ENCODE assay signal across 22 cellular contexts in the genomic region with DNA sequence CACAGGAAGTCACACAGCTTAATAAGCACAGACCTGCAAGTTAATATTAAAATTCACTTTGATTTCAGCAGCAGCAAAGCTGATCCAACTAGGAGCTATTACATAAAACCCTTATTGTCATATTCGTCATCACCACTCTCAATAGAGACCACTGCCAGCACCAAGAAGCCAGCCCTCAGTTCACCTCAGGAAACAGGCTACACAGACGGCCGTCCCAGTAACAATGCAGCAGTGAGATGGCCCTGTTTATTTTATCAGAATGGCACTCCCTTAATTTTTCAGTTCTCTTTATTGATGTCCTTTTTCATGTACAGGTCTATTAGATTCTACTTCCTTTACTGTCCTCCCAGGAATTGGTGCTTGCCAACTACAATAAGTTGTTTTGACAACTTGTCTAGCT.
DNase-seq lines count a peak whose midpoint lies in the region; ATAC-seq and TF ChIP-seq lines count a peak whose summit lies in the region.
"Had no signal": no experiment of that assay in that cellular context is flagged by ENCODE, and none has a peak within 500 bp of the region (broad histone marks: within the 10 kb centered on the region; RNA-seq: fewer than 3 reads in every experiment).

No MANE protein-coding gene starts in this region.

- TF ChIP-seq POLR2A in heart left ventricle (IDR thresholded peaks at IDR 0.05), result no peak

- no peak overlapping the region for H3K4me2 ChIP-seq in hepatocyte
- H3K4me2 ChIP-seq: KMS-11 had no signal

- no peaks in the 10 kb centered on the region for H3K27me3 Mint-ChIP-seq in natural killer cell (ENCODE audit: low read depth in 2 of 2)
- H3K27me3 Mint-ChIP-seq: B cell; central memory CD8-positive, alpha-beta T cell; memory B cell; natural killer cell treated with Interleukin-12 subunit alpha and Interleukin-12 subunit beta and Interleukin-15 and Interleukin-18, amount 100 ng/mL, for 72 hours; T-cell had no signal

- TF ChIP-seq CTCF in heart left ventricle (IDR thresholded peaks at IDR 0.05), result no peak
- no peak for TF ChIP-seq CTCF in hepatocyte (IDR thresholded peaks at IDR 0.05; ENCODE audit: poor library complexity)
- TF ChIP-seq CTCF in natural killer cell (IDR thresholded peaks at IDR 0.05), result no peak

- H3K4me1 ChIP-seq in heart left ventricle (peaks cover 3 to 52% (median 31%) of the 10 kb centered on the region in 12 donors), hepatocyte (ENCODE audit: insufficient read depth) (no peaks in the 10 kb centered on the region)

- intact Hi-C loops in heart left ventricle (cut with DNase I), result no loop called here
- intact Hi-C loops in natural killer cell (cut with micrococcal nuclease), result no loop called here

- no peaks in the 10 kb centered on the region for H3K36me3 ChIP-seq in heart left ventricle
- H3K36me3 ChIP-seq in hepatocyte (replicated peaks; ENCODE audit: insufficient read depth, low read depth), result no peaks in the 10 kb centered on the region
- H3K36me3 ChIP-seq: adrenal gland, thyroid gland had no signal

- no peaks in the 10 kb centered on the region for H3K79me2 ChIP-seq in hepatocyte

- no peaks in the 10 kb centered on the region for H3K27me3 ChIP-seq in heart left ventricle
- H3K27me3 ChIP-seq in hepatocyte, result no peaks in the 10 kb centered on the region
- H3K27me3 ChIP-seq: adrenal gland, thyroid gland had no signal

- 8 to 12% (median 10%) methylated on average over 3 of the region's 3 CpGs for WGBS in heart left ventricle, 4 donors
- WGBS in hepatocyte (ENCODE audit: low lambda C conversion rate, missing lambda C conversion rate), result 68% methylated on average over 3 of the region's 3 CpGs

- peak; percentile 50 to 81 (median 78) for ATAC-seq in heart left ventricle
- no peak for ATAC-seq in natural killer cell
- ATAC-seq: natural killer cell treated with Interleukin-12 subunit alpha and Interleukin-12 subunit beta and Interleukin-15 and Interleukin-18, amount 100 ng/mL, for 72 hours; T-cell had no signal

- DNase-seq in dermis blood vessel endothelial cell, result peak; percentile 64
- DNase-seq in heart left ventricle, result peak in 3 of 5 donors; percentile 12 to 30 (median 25)
- DNase-seq in midbrain (lab: John Stamatoyannopoulos, UW), result peak; percentile 37
- DNase-seq in superior temporal gyrus (ENCODE audit: extremely low spot score), result peak; percentile 24
- no peak for DNase-seq in hepatocyte (ENCODE audit: low spot score)
- no peak for DNase-seq in NCI-H524 (lab: John Stamatoyannopoulos, UW)
- no peak for DNase-seq in natural killer cell
- DNase-seq: activated CD8-positive, alpha-beta memory T cell treated with anti-CD3 and anti-CD28 coated beads, Interleukin-2, amount 50 U/mL, for 48 hours; activated gamma-delta T cell treated with Interleukin-2 at 50 U/mL for 16 hours; effector memory CD4-positive, alpha-beta T cell; HFFc6; immature natural killer cell; NCI-H2107; NCI-H524 treated with DMSO at 0.1 percent for 48 hours; T-cell; thyroid gland had no signal

- H3K4me1 Mint-ChIP-seq in natural killer cell, result peaks cover 0 to 16% of the 10 kb centered on the region in 2 donors
- H3K4me1 Mint-ChIP-seq: central memory CD8-positive, alpha-beta T cell had no signal

- H3K4me3 ChIP-seq in heart left ventricle, result no peak overlapping the region
- H3K4me3 ChIP-seq in hepatocyte, result no peak overlapping the region
- H3K4me3 ChIP-seq: adrenal gland, thyroid gland had no signal

- H3K36me3 Mint-ChIP-seq in natural killer cell, result no peaks in the 10 kb centered on the region
- H3K36me3 Mint-ChIP-seq: natural killer cell treated with Interleukin-12 subunit alpha and Interleukin-12 subunit beta and Interleukin-15 and Interleukin-18, amount 100 ng/mL, for 72 hours had no signal

- no peaks in the 10 kb centered on the region for H3K9me3 Mint-ChIP-seq in natural killer cell
- H3K9me3 Mint-ChIP-seq: central memory CD8-positive, alpha-beta T cell; HFFc6; immature natural killer cell; memory B cell; natural killer cell treated with Interleukin-12 subunit alpha and Interleukin-12 subunit beta and Interleukin-15 and Interleukin-18, amount 100 ng/mL, for 72 hours; T-cell had no signal

- no peaks in the 10 kb centered on the region for H4K20me1 ChIP-seq in hepatocyte (ENCODE audit: insufficient read depth, poor library complexity, severe bottlenecking)

- no peak overlapping the region for H2AFZ ChIP-seq in hepatocyte

- H3K9me2 ChIP-seq in hepatocyte (replicated peaks; ENCODE audit: insufficient read depth), result no peaks in the 10 kb centered on the region

- H3K9me3 ChIP-seq in heart left ventricle (no peaks in the 10 kb centered on the region), hepatocyte (ENCODE audit: low read depth) (no peaks in the 10 kb centered on the region)
- H3K9me3 ChIP-seq: adrenal gland, thyroid gland had no signal

- H3K27ac ChIP-seq in heart left ventricle (peak overlapping the region in 8 of 12 donors; percentile 3 to 49 (median 38)), hepatocyte (no peak overlapping the region)
- H3K27ac ChIP-seq: KMS-11 had no signal

- H3K27ac Mint-ChIP-seq in natural killer cell, result no peak overlapping the region
- H3K27ac Mint-ChIP-seq: B cell; HFFc6; immature natural killer cell; memory B cell; natural killer cell treated with Interleukin-12 subunit alpha and Interleukin-12 subunit beta and Interleukin-15 and Interleukin-18, amount 100 ng/mL, for 72 hours; T-cell had no signal

- H3K4me3 Mint-ChIP-seq in natural killer cell, result no peak overlapping the region
- H3K4me3 Mint-ChIP-seq: B cell; central memory CD8-positive, alpha-beta T cell; HFFc6; immature natural killer cell; memory B cell; natural killer cell treated with Interleukin-12 subunit alpha and Interleukin-12 subunit beta and Interleukin-15 and Interleukin-18, amount 100 ng/mL, for 72 hours; T-cell had no signal

Comparison
In these comparisons a context has a peak if more than half of its experiments do, and no peak if none do; other contexts are left out.
1. DNase-seq: peak in dermis blood vessel endothelial cell (single experiment), heart left ventricle (3 of 5), midbrain (single experiment) and superior temporal gyrus (single experiment); none in hepatocyte (single experiment), NCI-H524 (0 of 2) and natural killer cell (single experiment).
2. ATAC-seq: peak in heart left ventricle (4 of 4); none in natural killer cell (0 of 3).